Comparison of ENCODE assay signal across 9 cellular contexts in the genomic region with DNA sequence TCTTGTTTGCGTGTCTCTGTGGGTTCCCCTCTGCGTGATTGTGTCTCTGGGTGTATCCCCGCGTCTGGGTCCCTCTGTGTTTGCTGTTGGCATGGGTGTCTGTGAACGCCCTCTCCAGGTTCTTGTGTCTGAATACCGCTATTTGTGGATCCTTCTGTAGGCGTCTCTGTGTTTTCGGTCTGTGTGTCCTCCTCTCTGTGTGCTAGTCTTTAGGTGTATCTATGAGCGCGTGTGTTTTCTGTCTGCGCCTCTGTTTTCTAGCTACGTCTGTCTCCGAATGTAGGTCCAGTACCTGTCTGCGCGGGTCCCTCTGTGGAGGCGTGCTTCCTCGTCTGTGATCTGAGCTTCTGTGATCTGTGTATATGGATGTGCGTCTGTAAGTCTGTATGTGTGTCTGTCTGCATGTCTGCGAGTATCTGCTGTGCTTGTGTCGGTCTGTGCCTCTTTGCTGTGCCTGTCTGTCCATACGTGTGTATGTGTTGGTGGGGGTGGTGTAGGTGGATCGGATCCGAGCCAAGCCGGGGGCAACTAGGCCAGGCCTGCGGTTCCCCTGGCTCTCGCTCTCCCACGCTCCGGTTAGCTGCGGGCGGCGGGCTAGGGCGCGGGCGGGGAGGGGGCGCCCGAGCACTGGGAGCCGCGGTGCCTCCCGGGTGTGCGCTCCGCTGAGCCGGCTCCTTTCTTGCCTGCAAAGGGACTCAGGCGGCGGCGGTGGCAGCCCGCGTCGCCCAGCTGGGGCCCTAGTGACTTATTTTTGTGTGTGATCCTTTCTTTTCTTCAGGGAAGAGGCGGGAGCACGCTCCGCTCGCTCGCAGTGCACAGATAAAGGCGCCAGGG.
DNase-seq lines count a peak whose midpoint lies in the region; ATAC-seq, FAIRE-seq and TF ChIP-seq lines count a peak whose summit lies in the region.
"Had no signal": no experiment of that assay in that cellular context is flagged by ENCODE, and none has a peak within 500 bp of the region (broad histone marks: within the 10 kb centered on the region; RNA-seq: fewer than 3 reads in every experiment).

No MANE protein-coding gene starts in this region.

- DNase-seq in BE2C (no peak), NCI-H2171 (lab: John Stamatoyannopoulos, UW) (peak; percentile 26), endothelial cell of umbilical vein (ENCODE audit: low read depth, low spot score) (peak; percentile 65), mucosa of gallbladder (ENCODE audit: low spot score) (no peak), T1000 (lab: John Stamatoyannopoulos, UW) (no peak)
- DNase-seq in stimulated activated CD4-positive, alpha-beta T cell treated with anti-CD3 and anti-CD28 coated beads, Interleukin-4, amount 100 ng/mL, for 1 hour: no peak

- FAIRE-seq in endothelial cell of umbilical vein (lab: Jason Lieb, UNC): no peak

- peaks cover 39% of the 10 kb centered on the region for H3K27me3 ChIP-seq in BE2C
- peaks cover 14 to 27% of the 10 kb centered on the region in 2 experiments for H3K27me3 ChIP-seq in endothelial cell of umbilical vein (ENCODE audit: control insufficient read depth in 2 of 2, insufficient read depth in 2 of 2, low read length in 2 of 2)
- peaks cover 40% of the 10 kb centered on the region for H3K27me3 ChIP-seq in muscle layer of duodenum (ENCODE audit: low read depth, low read length)

- no peaks in the 10 kb centered on the region for H4K20me1 ChIP-seq in endothelial cell of umbilical vein (replicated peaks; ENCODE audit: control insufficient read depth, extremely low read depth, insufficient read depth, low read length)

- no peak for TF ChIP-seq CTCF in BE2C (IDR thresholded peaks at IDR 0.05; ENCODE audit: low read depth, low read length)
- TF ChIP-seq CTCF in endothelial cell of umbilical vein (IDR thresholded peaks at IDR 0.05; ENCODE audit: extremely low read depth in 1 of 2, insufficient read depth in 1 of 2, low read depth in 1 of 2, low read length in 2 of 2): peak; percentile 5 to 30

- CTCF ChIA-PET in endothelial cell of umbilical vein (lab: Charles Lee): interaction anchor here (0.7 to 3.9 kb wide), 13 partner anchors 10 to 275 kb away, joined by 3 to 16 read pairs (median 4); no protein-coding TSS in a partner anchor

- H3K4me1 ChIP-seq in BE2C (no peaks in the 10 kb centered on the region), endothelial cell of umbilical vein (ENCODE audit: control insufficient read depth, extremely low read depth, insufficient read depth, low read length) (peaks cover 12% of the 10 kb centered on the region), muscle layer of duodenum (ENCODE audit: control insufficient read depth in 1 of 2, insufficient read depth in 2 of 2, low read length in 2 of 2) (peaks cover 0 to 21% of the 10 kb centered on the region in 2 donors)

- peak overlapping the region; percentile 88 for H3K4me2 ChIP-seq in endothelial cell of umbilical vein (ENCODE audit: insufficient read depth, low read length)

- H3K36me3 ChIP-seq in BE2C (no peaks in the 10 kb centered on the region), endothelial cell of umbilical vein (ENCODE audit: control insufficient read depth in 2 of 2, extremely low read depth in 1 of 2, insufficient read depth in 2 of 2, low read length in 2 of 2) (no peaks in the 10 kb centered on the region), muscle layer of duodenum (ENCODE audit: control insufficient read depth in 1 of 2, insufficient read depth in 2 of 2, low read length in 2 of 2) (no peaks in the 10 kb centered on the region)

- TF ChIP-seq POLR2A in endothelial cell of umbilical vein (IDR thresholded peaks at IDR 0.05; ENCODE audit: low read depth, low read length): no peak

- ATAC-seq in GM19351 (IDR thresholded peaks at IDR 0.05; ENCODE audit: unreplicated experiment): peak; percentile 42

- H3K9me1 ChIP-seq in endothelial cell of umbilical vein (replicated peaks; ENCODE audit: control insufficient read depth, extremely low read depth, insufficient read depth, low read length): no peaks in the 10 kb centered on the region

- H2AFZ ChIP-seq in endothelial cell of umbilical vein (ENCODE audit: low read depth, low read length): peak overlapping the region; percentile 87

- dilution Hi-C loops in endothelial cell of umbilical vein (cut with MboI; ENCODE audit: extremely low pct_ligation_motif_present, low sequenced_read_pairs): no loop called here

- H3K9me3 ChIP-seq in BE2C (no peaks in the 10 kb centered on the region), endothelial cell of umbilical vein (replicated peaks; ENCODE audit: control insufficient read depth, insufficient read depth, low read length) (no peaks in the 10 kb centered on the region), muscle layer of duodenum (ENCODE audit: control insufficient read depth in 1 of 2, low read length in 2 of 2) (no peaks in the 10 kb centered on the region)

- no TSS peak for BruUV-seq in endothelial cell of umbilical vein (replicated peaks; lab: Mats Ljungman, UMichigan)

- H3K27ac ChIP-seq in endothelial cell of umbilical vein (ENCODE audit: insufficient read depth, low read depth, low read length) (no peak overlapping the region), muscle layer of duodenum (ENCODE audit: low read length) (no peak overlapping the region)
- H3K27ac ChIP-seq: epithelial cell of prostate had no signal

- POLR2A ChIA-PET in endothelial cell of umbilical vein (lab: Charles Lee): interaction anchor here (1.0 kb wide), 1 partner anchor 24 kb away, joined by 7 read pairs; no protein-coding TSS in a partner anchor

- no peaks in the 10 kb centered on the region for H3K79me2 ChIP-seq in endothelial cell of umbilical vein (ENCODE audit: control insufficient read depth, insufficient read depth, low read length)

- intact Hi-C loops in endothelial cell of umbilical vein (cut with micrococcal nuclease): loop anchor here (1.0 to 10.0 kb wide), 5 partner anchors 19 to 399 kb away; no protein-coding TSS in a partner anchor

- peak overlapping the region; percentile 0 for H3K9ac ChIP-seq in endothelial cell of umbilical vein (replicated peaks; ENCODE audit: extremely low read depth, insufficient read depth, low read length)

- H3K4me3 ChIP-seq in BE2C (ENCODE audit: low read depth, low read length) (peak overlapping the region; percentile 14; the same call in 1 of the 2 replicates), endothelial cell of umbilical vein (replicated peaks in 1 of 3; ENCODE audit: insufficient read depth in 1 of 3, low read depth in 1 of 3, low read length in 3 of 3) (peak overlapping the region; percentile 16 to 58 (median 32)), muscle layer of duodenum (ENCODE audit: low read depth in 1 of 2, low read length in 2 of 2) (peak overlapping the region; percentile 54 to 57)

TF ChIP-seq in endothelial cell of umbilical vein, 7 proteins besides CTCF, POLR2A, EP300 and RAD21:
- no peak for TF ChIP-seq EZH2 (IDR thresholded peaks at IDR 0.05; ENCODE audit: borderline replicate concordance, low read depth, low read length, severe bottlenecking)
- no peak for TF ChIP-seq MYC (IDR thresholded peaks at IDR 0.05; ENCODE audit: low read depth, low read length)
- TF ChIP-seq GATA2 (IDR thresholded peaks at IDR 0.05; ENCODE audit: insufficient read depth, insufficient read length, low read depth, low read length): no peak
- no peak for TF ChIP-seq JUN (IDR thresholded peaks at IDR 0.05; ENCODE audit: borderline replicate concordance, insufficient read depth, insufficient read length, low read depth)
- TF ChIP-seq POLR2AphosphoS5 (IDR thresholded peaks at IDR 0.05; ENCODE audit: insufficient read depth, low read depth, low read length): no peak
- TF ChIP-seq, protein P1, sequence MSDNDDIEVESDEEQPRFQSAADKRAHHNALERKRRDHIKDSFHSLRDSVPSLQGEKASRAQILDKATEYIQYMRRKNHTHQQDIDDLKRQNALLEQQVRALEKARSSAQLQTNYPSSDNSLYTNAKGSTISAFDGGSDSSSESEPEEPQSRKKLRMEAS (IDR thresholded peaks at IDR 0.05; ENCODE audit: insufficient read depth, insufficient read length): no peak
- TF ChIP-seq FOS (IDR thresholded peaks at IDR 0.05; ENCODE audit: borderline replicate concordance, insufficient read depth, low read length): no peak

Comparison
In these comparisons a context has a peak if more than half of its experiments do, and no peak if none do; other contexts are left out.
1. DNase-seq: peak in NCI-H2171 (single experiment) and endothelial cell of umbilical vein (single experiment); none in BE2C (single experiment), mucosa of gallbladder (single experiment), T1000 (single experiment) and stimulated activated CD4-positive, alpha-beta T cell treated with anti-CD3 and anti-CD28 coated beads, Interleukin-4, amount 100 ng/mL, for 1 hour (single experiment).
2. Peak in every context shown above with its lines, with median percentiles within 50 percentile points of each other: H3K4me3 ChIP-seq.